ENCODE assay signal across 27 cellular contexts in the genomic region with DNA sequence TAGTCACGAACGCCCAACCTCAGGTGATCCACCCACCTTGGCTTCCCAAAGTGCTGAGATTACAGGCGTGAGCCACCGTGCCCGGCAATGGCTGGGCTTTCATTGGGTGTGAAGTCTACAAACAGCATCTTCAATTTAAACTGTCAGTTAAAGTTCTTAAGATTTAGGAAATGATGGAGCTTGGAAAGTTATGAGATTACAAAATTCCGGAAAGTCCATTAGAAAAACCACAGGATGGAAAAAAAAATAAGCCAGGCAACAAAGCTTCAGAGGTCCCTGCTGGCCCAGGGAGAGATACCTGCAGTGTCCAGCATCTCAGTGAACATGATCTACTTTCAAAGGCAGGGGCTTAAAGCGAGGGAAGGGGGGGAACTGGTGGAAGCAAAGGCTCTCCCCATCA.
"Had no signal": no experiment of that assay in that cellular context is flagged by ENCODE, and none has a peak within 500 bp of the region (broad histone marks: within the 10 kb centered on the region; RNA-seq: fewer than 3 reads in every experiment).

No MANE protein-coding gene starts in this region.

- H3K9me3 ChIP-seq: esophagus muscularis mucosa, heart right ventricle, left lung, pancreas, right atrium auricular region, thoracic aorta, upper lobe of right lung, uterus had no signal

- H3K4me2 ChIP-seq: smooth muscle cell had no signal

- H3K27me3 ChIP-seq: esophagus muscularis mucosa, heart right ventricle, left lung, pancreas, right atrium auricular region, tibial nerve, upper lobe of right lung, uterus had no signal

- H3K4me3 Mint-ChIP-seq: naive thymus-derived CD8-positive, alpha-beta T cell; nephron progenitor cell; stimulated activated effector memory CD8-positive, alpha-beta T cell treated with anti-CD3 and anti-CD28 coated beads, Interleukin-12 subunit alpha, Interleukin-12 subunit beta, amount 100 ng/mL, for 72 hours had no signal

- H3K36me3 ChIP-seq: pancreas, right atrium auricular region, thoracic aorta, upper lobe of right lung, uterus had no signal

- H3K27ac ChIP-seq: coronary artery, esophagus muscularis mucosa, heart right ventricle, left lung, pancreas, right atrium auricular region, thoracic aorta, tibial nerve, upper lobe of right lung, uterus had no signal

- H3K27ac Mint-ChIP-seq: nephron progenitor cell; stimulated activated effector memory CD8-positive, alpha-beta T cell treated with anti-CD3 and anti-CD28 coated beads, Interleukin-12 subunit alpha, Interleukin-12 subunit beta, amount 100 ng/mL, for 72 hours had no signal

- DNase-seq: dermis blood vessel endothelial cell; effector memory CD4-positive, alpha-beta T cell; foreskin melanocyte; glutamatergic neuron; heart right ventricle; hippocampal formation; left cardiac atrium; left lung; mesendoderm; naive thymus-derived CD8-positive, alpha-beta T cell; nephron progenitor cell; nucleus accumbens; pancreas; stimulated activated CD4-positive, alpha-beta T cell treated with anti-CD3 and anti-CD28 coated beads, Interleukin-12 subunit alpha, Interleukin-12 subunit beta, amount 100 ng/mL, for 4 hours; stimulated activated CD4-positive, alpha-beta T cell treated with anti-CD3 and anti-CD28 coated beads, Interleukin-1b, Interleukin-23, amount 100 ng/mL, for 48 hours; stimulated activated CD4-positive, alpha-beta T cell treated with anti-CD3 and anti-CD28 coated beads, Interleukin-4, amount 100 ng/mL, for 24 hours; stimulated activated naive CD4-positive, alpha-beta T cell treated with Interleukin-2 at 50 U/mL for 16 hours; upper lobe of right lung; uterus had no signal

- ATAC-seq: heart right ventricle; left cardiac atrium; left lung; naive thymus-derived CD8-positive, alpha-beta T cell; pancreas; sciatic nerve; stimulated activated effector memory CD8-positive, alpha-beta T cell treated with anti-CD3 and anti-CD28 coated beads, Interleukin-12 subunit alpha, Interleukin-12 subunit beta, amount 100 ng/mL, for 72 hours; upper lobe of right lung had no signal

- H3K9me3 Mint-ChIP-seq: naive thymus-derived CD8-positive, alpha-beta T cell; stimulated activated effector memory CD8-positive, alpha-beta T cell treated with anti-CD3 and anti-CD28 coated beads, Interleukin-12 subunit alpha, Interleukin-12 subunit beta, amount 100 ng/mL, for 72 hours had no signal

- H3K27me3 Mint-ChIP-seq: naive thymus-derived CD8-positive, alpha-beta T cell had no signal

- H3K4me3 ChIP-seq: coronary artery, esophagus muscularis mucosa, heart right ventricle, left lung, pancreas, right atrium auricular region, smooth muscle cell, thoracic aorta, tibial nerve, upper lobe of right lung, uterus had no signal
